In genomic region chr7:45092100-45092930, GRCh38 we compare ENCODE assay signal across 15 cellular contexts. TPM values are rescaled to one million over a fixed set of nuclear protein-coding genes. Genes with fewer than 3 reads are reported as not detected.
A peak's percentile ranks its signal among the peaks of the same experiment; 100 is the strongest.
DNase-seq lines count a peak whose midpoint lies in the region; FAIRE-seq and TF ChIP-seq lines count a peak whose summit lies in the region.
"Had no signal": no experiment of that assay in that cellular context is flagged by ENCODE, and none has a peak within 500 bp of the region (broad histone marks: within the 10 kb centered on the region; RNA-seq: fewer than 3 reads in every experiment).

No MANE protein-coding gene starts in this region.

- no peak for TF ChIP-seq CTCF in bronchial epithelial cell (IDR thresholded peaks at IDR 0.05; ENCODE audit: insufficient read depth, low read length, severe bottlenecking)
- no peak for TF ChIP-seq CTCF in esophagus muscularis mucosa (IDR thresholded peaks at IDR 0.05)

- DNase-seq in Daoy (ENCODE audit: low read depth) (peak; percentile 84), LHCN-M2 (ENCODE audit: low read depth) (peak; percentile 40), bronchial epithelial cell (ENCODE audit: low read depth) (peak; percentile 85), mesenteric fat pad (ENCODE audit: low spot score) (peak; percentile 18), esophagus muscularis mucosa (ENCODE audit: extremely low spot score) (no peak), NCI-H345 (lab: John Stamatoyannopoulos, UW) (no peak)
- no peak for DNase-seq in stimulated activated CD4-positive, alpha-beta T cell treated with anti-CD3 and anti-CD28 coated beads, Interleukin-1b, Interleukin-23, amount 100 ng/mL, for 48 hours
- no peak for DNase-seq in activated CD4-positive, alpha-beta T cell treated with anti-CD3 and anti-CD28 coated beads, Interleukin-2, amount 50 U/mL, for 48 hours
- DNase-seq: CD4-positive, CD25-positive, alpha-beta regulatory T cell; NCI-H526; stimulated activated CD4-positive, alpha-beta T cell treated with anti-CD3 and anti-CD28 coated beads, Interleukin-2, amount 100 ng/mL, for 48 hours; stimulated activated naive B cell treated with anti-CD40 and anti-IgM and Interleukin-4, amounts not matched to agents 10 μg/mL and 1 μg/mL and 100 μg/mL, for 72 hours had no signal

- 66% methylated on average over 7 of the region's 7 CpGs for whole genome bisulfite sequencing in esophagus muscularis mucosa

- H3K4me1 ChIP-seq in esophagus muscularis mucosa, result peaks cover 5 to 24% (median 22%) of the 10 kb centered on the region in 4 donors

- peaks cover 0 to 5% (median 2%) of the 10 kb centered on the region in 4 donors for H3K9me3 ChIP-seq in esophagus muscularis mucosa
- H3K9me3 ChIP-seq: ascending aorta, SJCRH30 had no signal

- H3K4me3 ChIP-seq in bronchial epithelial cell (ENCODE audit: low read depth, low read length) (no peak overlapping the region), esophagus muscularis mucosa (no peak overlapping the region)
- H3K4me3 ChIP-seq: ascending aorta, SJCRH30 had no signal

- no peak for TF ChIP-seq POLR2A in esophagus muscularis mucosa (IDR thresholded peaks at IDR 0.05; ENCODE audit: low read depth)

- intact Hi-C loops in esophagus muscularis mucosa (cut with DNase I), result no loop called here

- H3K36me3 ChIP-seq in bronchial epithelial cell (ENCODE audit: control insufficient read depth, insufficient read depth, low read length), result no peaks in the 10 kb centered on the region
- H3K36me3 ChIP-seq in esophagus muscularis mucosa, result no peaks in the 10 kb centered on the region
- H3K36me3 ChIP-seq: ascending aorta, SJCRH30 had no signal

- H3K27me3 ChIP-seq in bronchial epithelial cell (ENCODE audit: control insufficient read depth, insufficient read depth, low read length) (no peaks in the 10 kb centered on the region), esophagus muscularis mucosa (no peaks in the 10 kb centered on the region)
- H3K27me3 ChIP-seq: ascending aorta, SJCRH30 had no signal

- no peak for FAIRE-seq in bronchial epithelial cell (lab: Jason Lieb, UNC)
- FAIRE-seq: endometrium had no signal

- TF ChIP-seq EP300 in esophagus muscularis mucosa (IDR thresholded peaks at IDR 0.05), result no peak

- H3K27ac ChIP-seq in esophagus muscularis mucosa (replicated peaks in 1 of 4), result no peak overlapping the region
- H3K27ac ChIP-seq: ascending aorta, SJCRH30 had no signal

RNA-seq across cellular contexts. Expression of gene NACAD, which starts 3.5 kb away (rescaled TPM):
- 1.6 and 3.2 TPM in 2 replicates for total RNA-seq in Daoy (2014; rRNA removed; shearing (Covaris generic))
- 2.6 and 2.9 TPM in 2 replicates for total RNA-seq in LHCN-M2 (2014; rRNA removed)
- 4.8 TPM for polyA plus RNA-seq in LHCN-M2 (2012)
- total RNA-seq in bronchial epithelial cell, result under 0.01 and 0.13 TPM in 2 replicates
- total RNA-seq in mesenteric fat pad, result 6.2 TPM
- 10 to 100 TPM in 2 of 4 donors, 1 to 10 TPM in 2; 7.3 to 15.5 (median 10.8) TPM for total RNA-seq in esophagus muscularis mucosa
- polyA plus RNA-seq: CD4-positive, CD25-positive, alpha-beta regulatory T cell had no signal

RNA-seq across cellular contexts. Expression of gene TBRG4, which starts 19.2 kb away (rescaled TPM):
- total RNA-seq in Daoy (2014; rRNA removed; shearing (Covaris generic)), result 194 and 211 TPM in 2 replicates
- total RNA-seq in LHCN-M2 (2014; rRNA removed), result 107 and 120 TPM in 2 replicates
- polyA plus RNA-seq in LHCN-M2 (2012), result 64.1 TPM
- total RNA-seq in bronchial epithelial cell, result 78.7 and 90.3 TPM in 2 replicates
- 49.8 TPM for total RNA-seq in mesenteric fat pad
- total RNA-seq in esophagus muscularis mucosa, result 10 to 100 TPM; 45.7 to 60.1 (median 53.7) TPM

Comparison
In these comparisons a context has a peak if more than half of its experiments do, and no peak if none do; other contexts are left out.
1. DNase-seq: peak in Daoy (single experiment), LHCN-M2 (single experiment), bronchial epithelial cell (single experiment) and mesenteric fat pad (single experiment); none in stimulated activated CD4-positive, alpha-beta T cell treated with anti-CD3 and anti-CD28 coated beads, Interleukin-1b, Interleukin-23, amount 100 ng/mL, for 48 hours (single experiment), esophagus muscularis mucosa (single experiment), activated CD4-positive, alpha-beta T cell treated with anti-CD3 and anti-CD28 coated beads, Interleukin-2, amount 50 U/mL, for 48 hours (0 of 2) and NCI-H345 (single experiment).